In the genomic region with DNA sequence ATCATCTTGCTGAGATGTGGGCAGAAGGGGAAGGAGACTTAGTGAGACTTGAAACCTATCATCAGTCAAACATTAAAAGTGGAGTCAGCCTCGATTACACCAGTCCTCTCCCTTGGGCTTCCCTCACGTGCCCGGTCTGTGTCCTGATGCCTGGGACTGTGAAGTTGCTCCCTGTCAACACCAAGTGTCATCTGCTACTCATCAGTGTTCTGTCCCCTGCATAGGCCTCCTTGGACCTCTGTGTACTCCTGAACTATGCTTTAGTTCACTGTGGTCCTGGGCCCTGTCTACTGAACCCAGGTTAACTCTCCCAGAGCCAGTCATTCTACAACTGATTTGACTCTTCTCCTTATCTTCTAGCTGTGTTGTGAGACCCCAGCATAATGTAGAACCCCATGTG, we compare ENCODE assay signal across 27 cellular contexts.
"Had no signal": no experiment of that assay in that cellular context is flagged by ENCODE, and none has a peak within 500 bp of the region (broad histone marks: within the 10 kb centered on the region; RNA-seq: fewer than 3 reads in every experiment).

No MANE protein-coding gene starts in this region.

- H3K27ac Mint-ChIP-seq: stimulated activated memory B cell treated with anti-CD40 and anti-IgM and Interleukin-4, amounts not matched to agents 10 μg/mL and 1 μg/mL and 100 μg/mL, for 72 hours; stimulated activated naive B cell treated with anti-CD40 and anti-IgM and Interleukin-4, amounts not matched to agents 10 μg/mL and 1 μg/mL and 100 μg/mL, for 72 hours; stimulated activated naive CD8-positive, alpha-beta T cell treated with anti-CD3 and anti-CD28 coated beads, Interleukin-15, amount 100 ng/mL, for 72 hours; stimulated activated naive CD8-positive, alpha-beta T cell treated with anti-CD3 and anti-CD28 coated beads, Interleukin-15, Interleukin-2, amounts not matched to agents 100 ng/mL and 50 ng/mL, for 24 hours; type B pancreatic cell had no signal

- H3K4me1 Mint-ChIP-seq: stimulated activated memory B cell treated with anti-CD40 and anti-IgM and Interleukin-4, amounts not matched to agents 10 μg/mL and 1 μg/mL and 100 μg/mL, for 72 hours; stimulated activated naive B cell treated with anti-CD40 and anti-IgM and Interleukin-4, amounts not matched to agents 10 μg/mL and 1 μg/mL and 100 μg/mL, for 72 hours; stimulated activated naive CD8-positive, alpha-beta T cell treated with anti-CD3 and anti-CD28 coated beads, Interleukin-15, amount 100 ng/mL, for 72 hours had no signal

- H3K27ac ChIP-seq: stomach, suprapubic skin, testis, thoracic aorta, thyroid gland, tibial artery, tibial nerve, transverse colon, upper lobe of left lung, upper lobe of right lung, uterus, vagina had no signal

- ATAC-seq: stimulated activated memory B cell treated with anti-CD40 and anti-IgM and Interleukin-4, amounts not matched to agents 10 μg/mL and 1 μg/mL and 100 μg/mL, for 72 hours; stimulated activated naive B cell treated with anti-CD40 and anti-IgM and Interleukin-4, amounts not matched to agents 10 μg/mL and 1 μg/mL and 100 μg/mL, for 72 hours; stimulated activated naive CD8-positive, alpha-beta T cell treated with anti-CD3 and anti-CD28 coated beads, Interleukin-15, amount 100 ng/mL, for 72 hours; stimulated activated naive CD8-positive, alpha-beta T cell treated with anti-CD3 and anti-CD28 coated beads, Interleukin-15, Interleukin-2, amounts not matched to agents 100 U/mL and 50 U/mL, for 24 hours; upper lobe of right lung had no signal

- H3K27me3 Mint-ChIP-seq: stimulated activated memory B cell treated with anti-CD40 and anti-IgM and Interleukin-4, amounts not matched to agents 10 μg/mL and 1 μg/mL and 100 μg/mL, for 72 hours; stimulated activated naive B cell treated with anti-CD40 and anti-IgM and Interleukin-4, amounts not matched to agents 10 μg/mL and 1 μg/mL and 100 μg/mL, for 72 hours; stimulated activated naive CD8-positive, alpha-beta T cell treated with anti-CD3 and anti-CD28 coated beads, Interleukin-15, amount 100 ng/mL, for 72 hours; stimulated activated naive CD8-positive, alpha-beta T cell treated with anti-CD3 and anti-CD28 coated beads, Interleukin-15, Interleukin-2, amounts not matched to agents 100 ng/mL and 50 ng/mL, for 24 hours had no signal

- H3K36me3 Mint-ChIP-seq: stimulated activated memory B cell treated with anti-CD40 and anti-IgM and Interleukin-4, amounts not matched to agents 10 μg/mL and 1 μg/mL and 100 μg/mL, for 72 hours; stimulated activated naive B cell treated with anti-CD40 and anti-IgM and Interleukin-4, amounts not matched to agents 10 μg/mL and 1 μg/mL and 100 μg/mL, for 72 hours; type B pancreatic cell had no signal

- H3K4me1 ChIP-seq: stomach, suprapubic skin, testis, thyroid gland, tibial artery, tibial nerve, transverse colon, upper lobe of left lung, upper lobe of right lung, uterus, vagina had no signal

- H3K9me3 Mint-ChIP-seq: stimulated activated naive CD8-positive, alpha-beta T cell treated with anti-CD3 and anti-CD28 coated beads, Interleukin-15, amount 100 ng/mL, for 72 hours; type B pancreatic cell had no signal

- DNase-seq: stimulated activated CD4-positive, alpha-beta T cell treated with anti-CD3 and anti-CD28 coated beads, Interleukin-2, amount 100 ng/mL, for 48 hours; stimulated activated CD4-positive, alpha-beta T cell treated with anti-CD3 and anti-CD28 coated beads, Interleukin-4, amount 100 ng/mL, for 1 hour; stimulated activated CD4-positive, alpha-beta T cell treated with anti-CD3 and anti-CD28 coated beads, Interleukin-4, amount 100 ng/mL, for 24 hours; stimulated activated CD4-positive, alpha-beta T cell treated with anti-CD3 and anti-CD28 coated beads, Interleukin-4, amount 100 ng/mL, for 4 hours; stimulated activated CD8-positive, alpha-beta memory T cell treated with anti-CD3 and anti-CD28 coated beads, Interleukin-4, amount 100 ng/mL, for 48 hours; stimulated activated naive B cell treated with anti-CD40 and anti-IgM and Interleukin-4, amounts not matched to agents 10 μg/mL and 1 μg/mL and 100 μg/mL, for 72 hours; stimulated activated naive CD4-positive, alpha-beta T cell; stimulated activated naive CD4-positive, alpha-beta T cell treated with Interleukin-2 at 50 U/mL for 16 hours; stimulated activated naive CD8-positive, alpha-beta T cell treated with anti-CD3 and anti-CD28 coated beads, Interleukin-15, amount 100 ng/mL, for 72 hours; stimulated activated naive CD8-positive, alpha-beta T cell treated with anti-CD3 and anti-CD28 coated beads, Interleukin-15, Interleukin-2, amounts not matched to agents 100 U/mL and 50 U/mL, for 24 hours; stomach; substantia nigra; testis; thyroid gland; tibial artery; transverse colon; trophoblast cell; upper lobe of left lung; upper lobe of right lung; uterus had no signal

- H3K4me3 ChIP-seq: stomach, suprapubic skin, testis, thoracic aorta, thyroid gland, tibial artery, tibial nerve, transverse colon, upper lobe of left lung, upper lobe of right lung, uterus, vagina had no signal

- H3K4me3 Mint-ChIP-seq: stimulated activated memory B cell treated with anti-CD40 and anti-IgM and Interleukin-4, amounts not matched to agents 10 μg/mL and 1 μg/mL and 100 μg/mL, for 72 hours; stimulated activated naive B cell treated with anti-CD40 and anti-IgM and Interleukin-4, amounts not matched to agents 10 μg/mL and 1 μg/mL and 100 μg/mL, for 72 hours; stimulated activated naive CD8-positive, alpha-beta T cell treated with anti-CD3 and anti-CD28 coated beads, Interleukin-15, amount 100 ng/mL, for 72 hours; stimulated activated naive CD8-positive, alpha-beta T cell treated with anti-CD3 and anti-CD28 coated beads, Interleukin-15, Interleukin-2, amounts not matched to agents 100 ng/mL and 50 ng/mL, for 24 hours; type B pancreatic cell had no signal

- H3K9me3 ChIP-seq: suprapubic skin, testis, thoracic aorta, thyroid gland, transverse colon, upper lobe of left lung, upper lobe of right lung, uterus, vagina had no signal

- H3K27me3 ChIP-seq: stomach, testis, thyroid gland, tibial artery, tibial nerve, transverse colon, upper lobe of left lung, upper lobe of right lung, uterus, vagina had no signal
